In genomic region chr17:77810536-77810935, GRCh38 we compare ENCODE assay signal across 11 cellular contexts.
DNase-seq lines count a peak whose midpoint lies in the region; ATAC-seq, FAIRE-seq and TF ChIP-seq lines count a peak whose summit lies in the region.
"Had no signal": no experiment of that assay in that cellular context is flagged by ENCODE, and none has a peak within 500 bp of the region (broad histone marks: within the 10 kb centered on the region; RNA-seq: fewer than 3 reads in every experiment).

No MANE protein-coding gene starts in this region.

- no peak for TF ChIP-seq CTCF in lower leg skin (IDR thresholded peaks at IDR 0.05)
- TF ChIP-seq CTCF in dorsolateral prefrontal cortex (IDR thresholded peaks at IDR 0.05 in 54 of 56, conservative IDR thresholded peaks at IDR 0.05 in 2 of 56; ENCODE audit: low read depth in 1 of 56, partially characterized antibody in 56 of 56), result no peak

- no peak overlapping the region for H3K4me3 Mint-ChIP-seq in activated naive CD4-positive, alpha-beta T cell treated with anti-CD3 and anti-CD28 coated beads, Interleukin-2, amount 50 U/mL, for 24 hours

- H3K9me3 Mint-ChIP-seq in activated naive CD4-positive, alpha-beta T cell treated with anti-CD3 and anti-CD28 coated beads, Interleukin-2, amount 50 U/mL, for 24 hours, result no peaks in the 10 kb centered on the region

- H3K27me3 ChIP-seq in dorsolateral prefrontal cortex, result no peaks in the 10 kb centered on the region

- DNase-seq in activated naive CD4-positive, alpha-beta T cell (lab: John Stamatoyannopoulos, UW), result no peak
- peak; percentile 10 to 21 for DNase-seq in dermis microvascular lymphatic vessel endothelial cell (ENCODE audit: low read depth in 2 of 2)
- DNase-seq in lower leg skin (ENCODE audit: low spot score in 2 of 2), result peak; percentile 31 to 91
- DNase-seq in GM12891 (ENCODE audit: insufficient read length, low spot score), result no peak
- DNase-seq in SIG-M5 (lab: John Stamatoyannopoulos, UW), result no peak
- no peak for DNase-seq in dorsolateral prefrontal cortex
- DNase-seq: activated CD8-positive, alpha-beta memory T cell treated with anti-CD3 and anti-CD28 coated beads for 24 hours; caudate nucleus; NCI-H187 treated with DMSO at 0.1 percent for 48 hours had no signal

- no peaks in the 10 kb centered on the region for H3K4me1 Mint-ChIP-seq in activated naive CD4-positive, alpha-beta T cell treated with anti-CD3 and anti-CD28 coated beads, Interleukin-2, amount 50 U/mL, for 24 hours

- FAIRE-seq in GM12891 (lab: Jason Lieb, UNC), result no peak

- peak overlapping the region in 4 of 59 donors; percentile 4 to 33 (median 20) for H3K27ac ChIP-seq in dorsolateral prefrontal cortex

- TF ChIP-seq POLR2A in lower leg skin (IDR thresholded peaks at IDR 0.05) (no peak), GM12891 (IDR thresholded peaks at IDR 0.05; ENCODE audit: low read depth, low read length) (no peak)

- H3K27ac Mint-ChIP-seq in activated naive CD4-positive, alpha-beta T cell treated with anti-CD3 and anti-CD28 coated beads, Interleukin-2, amount 50 U/mL, for 24 hours, result peak overlapping the region; percentile 39

- no peaks in the 10 kb centered on the region for H3K27me3 Mint-ChIP-seq in activated naive CD4-positive, alpha-beta T cell treated with anti-CD3 and anti-CD28 coated beads, Interleukin-2, amount 50 U/mL, for 24 hours

- 12 to 15% methylated on average over 1 of the region's 1 CpG for WGBS in lower leg skin, 2 donors

- H3K4me3 ChIP-seq in lower leg skin (ENCODE audit: low read depth, poor library complexity, severe bottlenecking) (no peak overlapping the region), dorsolateral prefrontal cortex (no peak overlapping the region)

- ATAC-seq in GM21423 (IDR thresholded peaks at IDR 0.05; ENCODE audit: unreplicated experiment), result no peak

- intact Hi-C loops in lower leg skin (cut with DNase I; ENCODE audit: low total_unique reads) (no loop called here), dorsolateral prefrontal cortex (cut with DNase I) (no loop called here)

- no peaks in the 10 kb centered on the region for H3K36me3 Mint-ChIP-seq in activated naive CD4-positive, alpha-beta T cell treated with anti-CD3 and anti-CD28 coated beads, Interleukin-2, amount 50 U/mL, for 24 hours

TF ChIP-seq in GM12891, 5 proteins besides CTCF, POLR2A, EP300 and RAD21:
- TF ChIP-seq POU2F2 (IDR thresholded peaks at IDR 0.05; ENCODE audit: low read depth, low read length) (no peak), POLR2AphosphoS5 (IDR thresholded peaks at IDR 0.05; ENCODE audit: low read depth, low read length) (no peak), PAX5 (IDR thresholded peaks at IDR 0.05; ENCODE audit: insufficient read depth, low read length, severe bottlenecking) (no peak), TAF1 (IDR thresholded peaks at IDR 0.05; ENCODE audit: low read depth, low read length) (no peak), SPI1 (IDR thresholded peaks at IDR 0.05; ENCODE audit: low read depth, low read length) (no peak)

Comparison
In these comparisons a context has a peak if more than half of its experiments do, and no peak if none do; other contexts are left out.
1. DNase-seq: peak in dermis microvascular lymphatic vessel endothelial cell (2 of 2) and lower leg skin (2 of 2); none in activated naive CD4-positive, alpha-beta T cell (0 of 4), GM12891 (single experiment), SIG-M5 (single experiment) and dorsolateral prefrontal cortex (0 of 10).